32 cellular contexts compared by ENCODE assay signal in the genomic region with DNA sequence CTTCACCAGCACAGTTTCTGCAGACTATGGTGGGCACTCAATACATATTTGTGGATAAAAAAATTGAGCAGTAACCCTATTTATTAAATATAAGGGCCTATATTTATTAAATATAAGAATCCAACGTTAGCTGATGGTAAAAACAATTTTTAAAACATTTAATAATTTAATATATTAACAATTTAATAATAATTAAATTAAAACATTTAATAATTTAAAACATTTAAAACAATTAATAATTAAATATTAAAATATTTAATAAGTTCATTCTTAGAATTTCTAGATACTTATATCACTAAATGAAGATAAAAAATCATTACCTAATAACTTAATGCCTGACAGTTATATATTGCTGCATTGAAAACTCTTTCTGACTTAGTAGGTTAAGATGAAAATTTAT.
"Had no signal": no experiment of that assay in that cellular context is flagged by ENCODE, and none has a peak within 500 bp of the region (broad histone marks: within the 10 kb centered on the region; RNA-seq: fewer than 3 reads in every experiment).

No MANE protein-coding gene starts in this region.

- H3K27ac Mint-ChIP-seq: activated CD4-positive, alpha-beta memory T cell treated with anti-CD3 and anti-CD28 coated beads, Interleukin-2, amount 10 ng/mL, durations not matched to agents 7 days and 5 days; activated CD4-positive, alpha-beta T cell treated with anti-CD3 and anti-CD28 coated beads, Interleukin-2, amount 10 ng/mL, durations not matched to agents 7 days and 5 days; activated naive CD4-positive, alpha-beta T cell treated with anti-CD3 and anti-CD28 coated beads, Interleukin-2, amount 10 ng/mL, durations not matched to agents 7 days and 5 days; activated naive CD4-positive, alpha-beta T cell treated with anti-CD3 and anti-CD28 coated beads, Interleukin-2, amount 50 U/mL, for 72 hours; activated T-cell treated with anti-CD3 and anti-CD28 coated beads, Interleukin-2, amount 50 U/mL, for 24 hours; activated T-cell treated with anti-CD3 and anti-CD28 coated beads, Interleukin-2, amount 50 U/mL, for 72 hours; effector memory CD8-positive, alpha-beta T cell; T-helper 17 cell; T-helper 2 cell treated with Interferon-gamma antibody and Interleukin-4, amounts not matched to agents 5 μg/mL and 100 μg/mL, for 36 hours had no signal

- H3K27ac ChIP-seq: brain microvascular endothelial cell, epithelial cell of prostate, esophagus squamous epithelium had no signal

- H3K4me1 Mint-ChIP-seq: activated CD4-positive, alpha-beta memory T cell treated with anti-CD3 and anti-CD28 coated beads, Interleukin-2, amount 10 ng/mL, durations not matched to agents 7 days and 5 days; activated CD4-positive, alpha-beta T cell treated with anti-CD3 and anti-CD28 coated beads, Interleukin-2, amount 10 ng/mL, durations not matched to agents 7 days and 5 days; activated naive CD4-positive, alpha-beta T cell treated with anti-CD3 and anti-CD28 coated beads, Interleukin-2, amount 10 ng/mL, durations not matched to agents 7 days and 5 days; central memory CD8-positive, alpha-beta T cell; T-helper 17 cell had no signal

- H3K27me3 ChIP-seq: brain microvascular endothelial cell, esophagus squamous epithelium had no signal

- ATAC-seq: activated naive CD4-positive, alpha-beta T cell treated with anti-CD3 and anti-CD28 coated beads, Interleukin-2, amount 50 U/mL, for 72 hours; activated T-cell treated with anti-CD3 and anti-CD28 coated beads, Interleukin-2, amount 50 U/mL, for 72 hours; effector memory CD8-positive, alpha-beta T cell; T-helper 17 cell had no signal

- H3K9me3 ChIP-seq: esophagus squamous epithelium had no signal

- H3K36me3 Mint-ChIP-seq: activated naive CD4-positive, alpha-beta T cell treated with anti-CD3 and anti-CD28 coated beads, Interleukin-2, amount 10 ng/mL, durations not matched to agents 7 days and 5 days; activated naive CD4-positive, alpha-beta T cell treated with anti-CD3 and anti-CD28 coated beads, Interleukin-2, amount 50 U/mL, for 72 hours had no signal

- H3K4me1 ChIP-seq: esophagus squamous epithelium had no signal

- H3K36me3 ChIP-seq: brain microvascular endothelial cell, esophagus squamous epithelium had no signal

- FAIRE-seq: astrocyte, bronchial epithelial cell, endothelial cell of umbilical vein had no signal

- H3K4me3 ChIP-seq: esophagus squamous epithelium had no signal

- H3K9me3 Mint-ChIP-seq: activated CD4-positive, alpha-beta memory T cell treated with anti-CD3 and anti-CD28 coated beads, Interleukin-2, amount 10 ng/mL, durations not matched to agents 7 days and 5 days; activated CD4-positive, alpha-beta T cell treated with anti-CD3 and anti-CD28 coated beads, Interleukin-2, amount 10 ng/mL, durations not matched to agents 7 days and 5 days; activated naive CD4-positive, alpha-beta T cell treated with anti-CD3 and anti-CD28 coated beads, Interleukin-2, amount 10 ng/mL, durations not matched to agents 7 days and 5 days; activated T-cell treated with anti-CD3 and anti-CD28 coated beads, Interleukin-2, amount 50 U/mL, for 72 hours; T-helper 2 cell treated with Interferon-gamma antibody and Interleukin-4, amounts not matched to agents 5 μg/mL and 100 μg/mL, for 36 hours had no signal

- H3K27me3 Mint-ChIP-seq: activated CD4-positive, alpha-beta memory T cell treated with anti-CD3 and anti-CD28 coated beads, Interleukin-2, amount 10 ng/mL, durations not matched to agents 7 days and 5 days; activated CD4-positive, alpha-beta T cell treated with anti-CD3 and anti-CD28 coated beads, Interleukin-2, amount 10 ng/mL, durations not matched to agents 7 days and 5 days; activated naive CD4-positive, alpha-beta T cell treated with anti-CD3 and anti-CD28 coated beads, Interleukin-2, amount 10 ng/mL, durations not matched to agents 7 days and 5 days; activated T-cell treated with anti-CD3 and anti-CD28 coated beads, Interleukin-2, amount 50 U/mL, for 24 hours; central memory CD8-positive, alpha-beta T cell; effector memory CD8-positive, alpha-beta T cell; T-helper 17 cell had no signal

- H3K4me3 Mint-ChIP-seq: activated CD4-positive, alpha-beta memory T cell treated with anti-CD3 and anti-CD28 coated beads, Interleukin-2, amount 10 ng/mL, durations not matched to agents 7 days and 5 days; activated CD4-positive, alpha-beta T cell treated with anti-CD3 and anti-CD28 coated beads, Interleukin-2, amount 10 ng/mL, durations not matched to agents 7 days and 5 days; activated naive CD4-positive, alpha-beta T cell treated with anti-CD3 and anti-CD28 coated beads, Interleukin-2, amount 10 ng/mL, durations not matched to agents 7 days and 5 days; activated T-cell treated with anti-CD3 and anti-CD28 coated beads, Interleukin-2, amount 50 U/mL, for 24 hours; activated T-cell treated with anti-CD3 and anti-CD28 coated beads, Interleukin-2, amount 50 U/mL, for 72 hours; central memory CD8-positive, alpha-beta T cell; effector memory CD8-positive, alpha-beta T cell; T-helper 17 cell; T-helper 2 cell treated with Interferon-gamma antibody and Interleukin-4, amounts not matched to agents 5 μg/mL and 100 μg/mL, for 36 hours had no signal

- DNase-seq: activated CD4-positive, alpha-beta memory T cell treated with anti-CD3 and anti-CD28 coated beads, Interleukin-2, amount 10 ng/mL, durations not matched to agents 7 days and 5 days; activated CD4-positive, alpha-beta T cell treated with anti-CD3 and anti-CD28 coated beads for 1 hour; activated CD4-positive, alpha-beta T cell treated with anti-CD3 and anti-CD28 coated beads for 4 hours; activated CD4-positive, alpha-beta T cell treated with anti-CD3 and anti-CD28 coated beads, Interleukin-2, amount 10 ng/mL, durations not matched to agents 7 days and 5 days; activated CD4-positive, alpha-beta T cell treated with anti-CD3 and anti-CD28 coated beads, Interleukin-2, amount 50 U/mL, for 4 hours; activated CD8-positive, alpha-beta memory T cell treated with anti-CD3 and anti-CD28 coated beads, Interleukin-2, amount 50 U/mL, for 48 hours; activated gamma-delta T cell; activated naive CD4-positive, alpha-beta T cell; activated naive CD4-positive, alpha-beta T cell treated with anti-CD3 and anti-CD28 coated beads, Interleukin-2, amount 10 ng/mL, durations not matched to agents 7 days and 5 days; activated T-cell treated with anti-CD3 and anti-CD28 coated beads for 4 hours; activated T-cell treated with anti-CD3 and anti-CD28 coated beads, Interleukin-2, amount 50 U/mL, for 24 hours; activated T-cell treated with anti-CD3 and anti-CD28 coated beads, Interleukin-2, amount 50 U/mL, for 72 hours; amniotic stem cell; anterior cingulate cortex; brain microvascular endothelial cell; cortex of kidney; dermis blood vessel endothelial cell; effector CD4-positive, alpha-beta T cell; effector memory CD8-positive, alpha-beta T cell; esophagus squamous epithelium; foreskin melanocyte; head of caudate nucleus; T-helper 1 cell; T-helper 17 cell; T1000 had no signal
